28 cellular contexts compared by ENCODE assay signal in the genomic region with DNA sequence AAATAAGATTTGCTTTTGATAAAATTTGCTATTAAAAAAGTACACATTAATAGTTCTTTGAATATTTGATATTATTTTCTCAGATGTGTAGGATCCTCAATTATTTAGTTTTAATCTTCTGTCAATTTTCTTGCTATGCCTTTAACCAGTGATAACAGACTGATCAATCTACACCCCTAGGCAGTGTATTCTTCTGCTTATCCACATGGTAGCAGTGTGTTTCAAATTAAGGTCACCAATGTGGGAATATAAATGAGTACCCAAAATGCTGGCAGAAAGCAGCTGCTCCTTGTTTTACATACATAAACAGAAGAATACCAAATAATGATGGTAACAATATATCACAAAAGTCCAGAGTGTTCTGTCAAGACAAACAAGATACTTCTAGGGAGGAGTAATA.
DNase-seq lines count a peak whose midpoint lies in the region; ATAC-seq and TF ChIP-seq lines count a peak whose summit lies in the region.
"Had no signal": no experiment of that assay in that cellular context is flagged by ENCODE, and none has a peak within 500 bp of the region (broad histone marks: within the 10 kb centered on the region; RNA-seq: fewer than 3 reads in every experiment).

No MANE protein-coding gene starts in this region.

- H3K27me3 Mint-ChIP-seq in mesothelial cell of epicardium (ENCODE audit: low read depth), result no peaks in the 10 kb centered on the region
- no peaks in the 10 kb centered on the region for H3K27me3 Mint-ChIP-seq in T-helper 17 cell
- H3K27me3 Mint-ChIP-seq: activated CD4-positive, alpha-beta memory T cell treated with anti-CD3 and anti-CD28 coated beads for 36 hours had no signal

- H3K36me3 Mint-ChIP-seq in mesothelial cell of epicardium, result peaks cover 2% of the 10 kb centered on the region
- peaks cover 3% of the 10 kb centered on the region for H3K36me3 Mint-ChIP-seq in T-helper 17 cell (ENCODE audit: low read depth)
- H3K36me3 Mint-ChIP-seq: activated CD4-positive, alpha-beta memory T cell treated with anti-CD3 and anti-CD28 coated beads for 36 hours; stimulated activated effector memory CD8-positive, alpha-beta T cell treated with anti-CD3 and anti-CD28 coated beads, Interleukin-12 subunit alpha, Interleukin-12 subunit beta, amount 100 ng/mL, for 72 hours had no signal

- H3K9me3 ChIP-seq in T-helper 17 cell (ENCODE audit: control insufficient read depth, low read length, poor library complexity, severe bottlenecking), result no peaks in the 10 kb centered on the region
- H3K9me3 ChIP-seq: BLaER1 treated with 17β-estradiol and CSF1 and Interleukin-3, amounts not matched to agents 10 nM and 100 nM; colonic mucosa; SJSA1; tibial nerve had no signal

- peaks cover 35% of the 10 kb centered on the region for H3K4me1 Mint-ChIP-seq in mesothelial cell of epicardium
- H3K4me1 Mint-ChIP-seq in T-helper 17 cell, result no peaks in the 10 kb centered on the region
- H3K4me1 Mint-ChIP-seq: nephron; stimulated activated effector memory CD8-positive, alpha-beta T cell treated with anti-CD3 and anti-CD28 coated beads, Interleukin-12 subunit alpha, Interleukin-12 subunit beta, amount 100 ng/mL, for 72 hours had no signal

- no peak for ATAC-seq in GM19395 (IDR thresholded peaks at IDR 0.05; ENCODE audit: unreplicated experiment)
- ATAC-seq in T-helper 17 cell, result no peak
- ATAC-seq: activated CD4-positive, CD25-positive, alpha-beta regulatory T cell treated with anti-CD3 and anti-CD28 coated beads, Interleukin-2, amount 50 U/mL, for 24 hours; HepG2; left colon; stimulated activated effector memory CD8-positive, alpha-beta T cell treated with anti-CD3 and anti-CD28 coated beads, Interleukin-12 subunit alpha, Interleukin-12 subunit beta, amount 100 ng/mL, for 72 hours had no signal

- H3K9me3 Mint-ChIP-seq in mesothelial cell of epicardium, result no peaks in the 10 kb centered on the region
- H3K9me3 Mint-ChIP-seq: activated CD4-positive, alpha-beta memory T cell treated with anti-CD3 and anti-CD28 coated beads for 36 hours; immature natural killer cell; nephron had no signal

- TF ChIP-seq CTCF in mesothelial cell of epicardium (IDR thresholded peaks at IDR 0.05; ENCODE audit: unreplicated experiment), result no peak

- no peak overlapping the region for H3K4me3 Mint-ChIP-seq in mesothelial cell of epicardium
- no peak overlapping the region for H3K4me3 Mint-ChIP-seq in T-helper 17 cell
- H3K4me3 Mint-ChIP-seq: activated CD4-positive, alpha-beta memory T cell treated with anti-CD3 and anti-CD28 coated beads for 36 hours; immature natural killer cell; nephron; stimulated activated effector memory CD8-positive, alpha-beta T cell treated with anti-CD3 and anti-CD28 coated beads, Interleukin-12 subunit alpha, Interleukin-12 subunit beta, amount 100 ng/mL, for 72 hours had no signal

- H3K27ac Mint-ChIP-seq in mesothelial cell of epicardium, result peak overlapping the region; percentile 3
- no peak overlapping the region for H3K27ac Mint-ChIP-seq in T-helper 17 cell
- H3K27ac Mint-ChIP-seq: activated CD4-positive, alpha-beta memory T cell treated with anti-CD3 and anti-CD28 coated beads for 36 hours; immature natural killer cell; nephron; stimulated activated effector memory CD8-positive, alpha-beta T cell treated with anti-CD3 and anti-CD28 coated beads, Interleukin-12 subunit alpha, Interleukin-12 subunit beta, amount 100 ng/mL, for 72 hours had no signal

- DNase-seq in DMS 273 (lab: John Stamatoyannopoulos, UW; ENCODE audit: unreplicated experiment) (peak; percentile 39), DMS 273 treated with DMSO at 0.1 percent for 48 hours (lab: John Stamatoyannopoulos, UW) (no peak), Kasumi-1 (lab: John Stamatoyannopoulos, UW) (peak; percentile 22 to 39), RKO (ENCODE audit: low spot score) (peak; percentile 32), mesothelial cell of epicardium (ENCODE audit: low spot score in 2 of 2, unreplicated experiment in 2 of 2) (no peak), SHP77 treated with DMSO at 0.1 percent for 48 hours (lab: John Stamatoyannopoulos, UW) (no peak), T-helper 17 cell (no peak)
- DNase-seq: activated CD4-positive, alpha-beta memory T cell treated with anti-CD3 and anti-CD28 coated beads for 36 hours; activated naive CD4-positive, alpha-beta T cell; colonic mucosa; COR-L47; effector CD4-positive, alpha-beta T cell; GM23248; immature natural killer cell; left colon; mammary epithelial cell; NCI-H187 treated with DMSO at 0.1 percent for 48 hours; NCI-H345; NCI-H774; T-helper 2 cell had no signal

Comparison
In these comparisons a context has a peak if more than half of its experiments do, and no peak if none do; other contexts are left out.
1. DNase-seq: peak in DMS 273 (single experiment), Kasumi-1 (2 of 2) and RKO (single experiment); none in DMS 273 treated with DMSO at 0.1 percent for 48 hours (single experiment), mesothelial cell of epicardium (0 of 2), SHP77 treated with DMSO at 0.1 percent for 48 hours (single experiment) and T-helper 17 cell (0 of 3).